12 cellular contexts compared by ENCODE assay signal in the genomic region with DNA sequence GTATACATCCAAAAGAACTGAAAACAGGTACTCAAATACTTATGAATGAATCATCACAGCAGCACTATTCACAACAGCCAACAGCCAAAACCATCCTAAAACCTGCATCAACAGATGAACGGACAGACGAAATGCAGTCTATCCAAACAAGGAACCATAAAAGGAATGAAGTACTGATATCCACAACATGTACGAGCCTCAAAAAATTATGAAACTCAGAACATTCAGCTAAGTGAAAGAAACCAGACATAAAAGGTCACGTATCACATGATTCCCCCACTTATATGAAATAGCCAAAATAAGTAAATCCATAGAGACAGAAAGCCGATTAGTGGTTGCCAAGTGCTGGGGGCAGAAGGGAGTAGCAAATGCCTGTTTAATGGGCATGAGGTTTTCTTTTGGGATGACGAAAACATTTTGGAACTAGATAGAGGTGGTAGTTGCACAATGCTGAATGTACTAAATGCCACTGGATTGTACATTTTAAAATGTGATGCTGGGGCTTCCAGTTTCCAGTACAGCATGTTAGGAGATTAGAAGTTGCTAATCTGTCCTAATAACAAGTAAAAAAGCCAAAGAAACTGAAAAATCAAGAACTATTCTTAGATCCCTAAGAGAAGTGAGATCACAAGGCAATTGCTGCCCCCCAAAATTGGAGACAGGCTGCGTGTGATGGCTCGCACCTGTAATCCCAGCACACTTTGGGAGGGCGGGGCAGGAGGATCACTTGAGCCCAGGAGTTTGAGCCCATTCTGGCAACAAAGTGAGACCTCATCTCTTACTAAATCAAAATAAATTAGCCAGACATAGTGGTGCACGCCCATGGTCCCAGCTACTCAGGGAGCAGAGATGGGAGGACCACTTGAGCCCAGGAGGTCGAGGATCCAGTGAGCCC. TPM values are rescaled to one million over a fixed set of nuclear protein-coding genes. Genes with fewer than 3 reads are reported as not detected.
DNase-seq lines count a peak whose midpoint lies in the region; ATAC-seq, FAIRE-seq and TF ChIP-seq lines count a peak whose summit lies in the region.
"Had no signal": no experiment of that assay in that cellular context is flagged by ENCODE, and none has a peak within 500 bp of the region (broad histone marks: within the 10 kb centered on the region; RNA-seq: fewer than 3 reads in every experiment).

No MANE protein-coding gene starts in this region.

- intact Hi-C loops in activated naive CD4-positive, alpha-beta T cell treated with anti-CD3 and anti-CD28 coated beads for 36 hours (cut with micrococcal nuclease): loop anchor here (1.0 kb wide), 1 partner anchor 11 kb away; no protein-coding TSS in a partner anchor
- intact Hi-C loops in vagina (cut with DNase I): no loop called here

- H3K27ac ChIP-seq in astrocyte (ENCODE audit: low read depth, low read length) (no peak overlapping the region), hepatocyte (peak overlapping the region; percentile 35), vagina (peak overlapping the region; percentile 19)
- H3K27ac ChIP-seq: prostate gland had no signal

- no peak overlapping the region for H3K4me3 Mint-ChIP-seq in activated naive CD4-positive, alpha-beta T cell treated with anti-CD3 and anti-CD28 coated beads, Interleukin-2, amount 10 ng/mL, durations not matched to agents 7 days and 5 days
- H3K4me3 Mint-ChIP-seq in activated naive CD4-positive, alpha-beta T cell treated with anti-CD3 and anti-CD28 coated beads for 36 hours: no peak overlapping the region
- H3K4me3 Mint-ChIP-seq in astrocyte (ENCODE audit: unreplicated experiment): no peak overlapping the region
- H3K4me3 Mint-ChIP-seq: stimulated activated naive CD8-positive, alpha-beta T cell treated with anti-CD3 and anti-CD28 coated beads, Interleukin-15, Interleukin-2, amounts not matched to agents 100 ng/mL and 50 ng/mL, for 24 hours had no signal

- H3K9me3 Mint-ChIP-seq in activated naive CD4-positive, alpha-beta T cell treated with anti-CD3 and anti-CD28 coated beads, Interleukin-2, amount 10 ng/mL, durations not matched to agents 7 days and 5 days: no peaks in the 10 kb centered on the region
- H3K9me3 Mint-ChIP-seq in activated naive CD4-positive, alpha-beta T cell treated with anti-CD3 and anti-CD28 coated beads for 36 hours: no peaks in the 10 kb centered on the region
- no peaks in the 10 kb centered on the region for H3K9me3 Mint-ChIP-seq in astrocyte (ENCODE audit: unreplicated experiment)
- H3K9me3 Mint-ChIP-seq: stimulated activated naive CD8-positive, alpha-beta T cell treated with anti-CD3 and anti-CD28 coated beads, Interleukin-15, Interleukin-2, amounts not matched to agents 100 ng/mL and 50 ng/mL, for 24 hours had no signal

- no peaks in the 10 kb centered on the region for H3K9me2 ChIP-seq in hepatocyte (replicated peaks; ENCODE audit: insufficient read depth)

- H3K36me3 Mint-ChIP-seq in activated naive CD4-positive, alpha-beta T cell treated with anti-CD3 and anti-CD28 coated beads, Interleukin-2, amount 10 ng/mL, durations not matched to agents 7 days and 5 days: peaks cover 35% of the 10 kb centered on the region
- no peaks in the 10 kb centered on the region for H3K36me3 Mint-ChIP-seq in activated naive CD4-positive, alpha-beta T cell treated with anti-CD3 and anti-CD28 coated beads for 36 hours (ENCODE audit: low read depth)
- no peaks in the 10 kb centered on the region for H3K36me3 Mint-ChIP-seq in astrocyte (ENCODE audit: low read depth, unreplicated experiment)

- TF ChIP-seq CTCF in astrocyte (IDR thresholded peaks at IDR 0.05; ENCODE audit: insufficient read depth, low read depth, low read length) (no peak), hepatocyte (IDR thresholded peaks at IDR 0.05; ENCODE audit: poor library complexity) (no peak), vagina (IDR thresholded peaks at IDR 0.05) (no peak)

- no peak overlapping the region for H3K9ac ChIP-seq in astrocyte (ENCODE audit: low read length)

- H3K79me2 ChIP-seq in astrocyte (ENCODE audit: insufficient read depth, low read length) (peaks cover 84% of the 10 kb centered on the region), hepatocyte (peaks cover 93% of the 10 kb centered on the region)

- H3K4me1 Mint-ChIP-seq in activated naive CD4-positive, alpha-beta T cell treated with anti-CD3 and anti-CD28 coated beads, Interleukin-2, amount 10 ng/mL, durations not matched to agents 7 days and 5 days: peaks cover 75% of the 10 kb centered on the region
- peaks cover 56% of the 10 kb centered on the region for H3K4me1 Mint-ChIP-seq in activated naive CD4-positive, alpha-beta T cell treated with anti-CD3 and anti-CD28 coated beads for 36 hours (ENCODE audit: low read depth)
- H3K4me1 Mint-ChIP-seq in astrocyte (ENCODE audit: low read depth, unreplicated experiment): peaks cover 10% of the 10 kb centered on the region

- H3K27me3 Mint-ChIP-seq in activated naive CD4-positive, alpha-beta T cell treated with anti-CD3 and anti-CD28 coated beads, Interleukin-2, amount 10 ng/mL, durations not matched to agents 7 days and 5 days: no peaks in the 10 kb centered on the region
- H3K27me3 Mint-ChIP-seq in activated naive CD4-positive, alpha-beta T cell treated with anti-CD3 and anti-CD28 coated beads for 36 hours (ENCODE audit: low read depth): no peaks in the 10 kb centered on the region
- no peaks in the 10 kb centered on the region for H3K27me3 Mint-ChIP-seq in astrocyte (ENCODE audit: low read depth, unreplicated experiment)
- H3K27me3 Mint-ChIP-seq: stimulated activated naive CD8-positive, alpha-beta T cell treated with anti-CD3 and anti-CD28 coated beads, Interleukin-15, Interleukin-2, amounts not matched to agents 100 ng/mL and 50 ng/mL, for 24 hours had no signal

- FAIRE-seq in astrocyte (lab: Jason Lieb, UNC): no peak

- ATAC-seq in GM18909 (IDR thresholded peaks at IDR 0.05; ENCODE audit: poor library complexity, unreplicated experiment) (no peak), GM19328 (IDR thresholded peaks at IDR 0.05; ENCODE audit: unreplicated experiment) (no peak)

- H3K9me3 ChIP-seq in astrocyte (ENCODE audit: insufficient read depth, low read depth, low read length) (no peaks in the 10 kb centered on the region), hepatocyte (ENCODE audit: low read depth) (no peaks in the 10 kb centered on the region), vagina (no peaks in the 10 kb centered on the region)
- H3K9me3 ChIP-seq: prostate gland had no signal

- peak overlapping the region; percentile 77 for H3K27ac Mint-ChIP-seq in activated naive CD4-positive, alpha-beta T cell treated with anti-CD3 and anti-CD28 coated beads, Interleukin-2, amount 10 ng/mL, durations not matched to agents 7 days and 5 days
- no peak overlapping the region for H3K27ac Mint-ChIP-seq in activated naive CD4-positive, alpha-beta T cell treated with anti-CD3 and anti-CD28 coated beads for 36 hours
- no peak overlapping the region for H3K27ac Mint-ChIP-seq in astrocyte (ENCODE audit: unreplicated experiment)

- no peak for DNase-seq in activated naive CD4-positive, alpha-beta T cell treated with anti-CD3 and anti-CD28 coated beads, Interleukin-2, amount 10 ng/mL, durations not matched to agents 7 days and 5 days
- no peak for DNase-seq in activated naive CD4-positive, alpha-beta T cell treated with anti-CD3 and anti-CD28 coated beads for 36 hours
- DNase-seq in astrocyte (ENCODE audit: low read depth) (peak; percentile 33), hepatocyte (ENCODE audit: low spot score) (peak; percentile 26), vagina (ENCODE audit: extremely low spot score in 2 of 2) (no peak), cerebellar cortex (ENCODE audit: low spot score) (no peak)
- DNase-seq: Calu3, NCI-H1048 had no signal

- H3K4me1 ChIP-seq in astrocyte (ENCODE audit: insufficient read depth, low read length) (no peaks in the 10 kb centered on the region), hepatocyte (ENCODE audit: insufficient read depth) (peaks cover 6% of the 10 kb centered on the region), vagina (peaks cover 61% of the 10 kb centered on the region)
- H3K4me1 ChIP-seq: prostate gland had no signal

- CTCF ChIA-PET in activated naive CD4-positive, alpha-beta T cell treated with anti-CD3 and anti-CD28 coated beads, Interleukin-2, amount 10 ng/mL, durations not matched to agents 7 days and 5 days (lab: Charles Lee): interaction anchor here (0.9 kb wide), 1 partner anchor 11 kb away, joined by 3 read pairs; no protein-coding TSS in a partner anchor
- CTCF ChIA-PET in activated naive CD4-positive, alpha-beta T cell treated with anti-CD3 and anti-CD28 coated beads for 36 hours (lab: Charles Lee): interaction anchor here (1.3 to 3.6 kb wide), 3 partner anchors 13 to 70 kb away, joined by 3 to 24 read pairs (median 8); no protein-coding TSS in a partner anchor

- 79% methylated on average over 11 of the region's 11 CpGs for WGBS in hepatocyte (ENCODE audit: low lambda C conversion rate, missing lambda C conversion rate)

- no peak for TF ChIP-seq POLR2A in vagina (IDR thresholded peaks at IDR 0.05)

- H3K4me2 ChIP-seq in astrocyte (ENCODE audit: low read length) (no peak overlapping the region), hepatocyte (peak overlapping the region; percentile 28)

- H3K36me3 ChIP-seq in astrocyte (ENCODE audit: insufficient read depth, low read length) (no peaks in the 10 kb centered on the region), hepatocyte (replicated peaks; ENCODE audit: insufficient read depth, low read depth) (no peaks in the 10 kb centered on the region), vagina (no peaks in the 10 kb centered on the region)
- H3K36me3 ChIP-seq: prostate gland had no signal

- H2AFZ ChIP-seq in astrocyte (ENCODE audit: low read depth, low read length) (no peak overlapping the region), hepatocyte (no peak overlapping the region)

- H3K4me3 ChIP-seq in astrocyte (ENCODE audit: insufficient read depth, low read depth, low read length) (no peak overlapping the region), hepatocyte (no peak overlapping the region), vagina (peak overlapping the region in 1 of 2 donors; percentile 0)
- H3K4me3 ChIP-seq: prostate gland had no signal

- no peaks in the 10 kb centered on the region for H3K27me3 ChIP-seq in astrocyte (ENCODE audit: insufficient read depth, low read length)
- H3K27me3 ChIP-seq in hepatocyte: no peaks in the 10 kb centered on the region
- H3K27me3 ChIP-seq in vagina: no peaks in the 10 kb centered on the region

- peaks cover 73% of the 10 kb centered on the region for H4K20me1 ChIP-seq in astrocyte (ENCODE audit: insufficient read depth, low read length)
- peaks cover 21% of the 10 kb centered on the region for H4K20me1 ChIP-seq in hepatocyte (ENCODE audit: insufficient read depth, poor library complexity, severe bottlenecking)

RNA-seq across cellular contexts. Expression of a gene that starts 25.3 kb away (rescaled TPM):
- 10 to 100 TPM; 24.0 to 24.9 TPM for total RNA-seq in activated naive CD4-positive, alpha-beta T cell treated with anti-CD3 and anti-CD28 coated beads for 36 hours
- total RNA-seq in astrocyte (181 and 197 TPM in 2 replicates), hepatocyte (40.5 and 47.7 TPM in 2 replicates), vagina (96.5 TPM)
- polyA plus RNA-seq in hepatocyte: 64.9 and 74.2 TPM in 2 replicates

Comparison
In these comparisons a context has a peak if more than half of its experiments do, and no peak if none do; other contexts are left out.
1. DNase-seq: peak in astrocyte (single experiment) and hepatocyte (single experiment); none in activated naive CD4-positive, alpha-beta T cell treated with anti-CD3 and anti-CD28 coated beads, Interleukin-2, amount 10 ng/mL, durations not matched to agents 7 days and 5 days (single experiment), activated naive CD4-positive, alpha-beta T cell treated with anti-CD3 and anti-CD28 coated beads for 36 hours (single experiment), vagina (0 of 2) and cerebellar cortex (single experiment).